9 cellular contexts compared by ENCODE assay signal in the genomic region with DNA sequence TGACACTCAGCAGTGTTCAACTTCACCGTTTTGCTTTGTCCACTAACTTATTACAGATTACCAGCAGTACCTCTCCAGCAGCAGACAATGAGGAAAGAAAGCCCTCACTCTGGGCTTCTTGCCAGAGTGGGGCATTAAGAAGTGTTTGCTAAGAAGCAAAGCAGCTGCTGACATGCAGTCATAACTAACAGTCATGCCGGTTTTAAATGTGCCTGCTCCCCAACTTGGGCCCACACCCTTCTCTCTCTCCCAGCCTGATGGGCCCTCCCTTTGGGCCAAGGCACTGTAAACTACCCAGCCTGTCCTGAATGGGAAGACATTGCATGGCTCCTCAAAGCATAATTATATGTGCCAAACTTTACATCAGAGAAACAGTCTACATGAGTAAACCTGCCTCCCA. TPM values are rescaled to one million over a fixed set of nuclear protein-coding genes. Genes with fewer than 3 reads are reported as not detected.
DNase-seq lines count a peak whose midpoint lies in the region; ATAC-seq and TF ChIP-seq lines count a peak whose summit lies in the region.
"Had no signal": no experiment of that assay in that cellular context is flagged by ENCODE, and none has a peak within 500 bp of the region (broad histone marks: within the 10 kb centered on the region; RNA-seq: fewer than 3 reads in every experiment).

No MANE protein-coding gene starts in this region.

- H3K4me3 ChIP-seq in astrocyte of the cerebellum (ENCODE audit: low read depth, low read length), result no peak overlapping the region
- H3K4me3 ChIP-seq in lung, result no peak overlapping the region

- peak; percentile 78 for DNase-seq in EH (ENCODE audit: low read depth)
- DNase-seq in NCI-H1048 (lab: John Stamatoyannopoulos, UW), result peak; percentile 3
- peak; percentile 63 for DNase-seq in astrocyte of the cerebellum (ENCODE audit: low read depth)
- peak; percentile 64 for DNase-seq in lung (ENCODE audit: low spot score)
- DNase-seq in activated CD4-positive, alpha-beta memory T cell treated with anti-CD3 and anti-CD28 coated beads, Interleukin-2, amount 10 ng/mL, durations not matched to agents 7 days and 5 days, result no peak
- no peak for DNase-seq in activated effector memory CD4-positive, alpha-beta T cell treated with anti-CD3 and anti-CD28 coated beads, Interleukin-2, amount 50 U/mL, for 16 hours
- DNase-seq in epidermal melanocyte (ENCODE audit: insufficient read length, low spot score), result no peak
- no peak for DNase-seq in stimulated activated CD4-positive, alpha-beta T cell treated with anti-CD3 and anti-CD28 coated beads, Interleukin-4, amount 100 ng/mL, for 4 hours
- DNase-seq: effector memory CD8-positive, alpha-beta T cell had no signal

- no peak overlapping the region for H3K4me3 Mint-ChIP-seq in activated CD4-positive, alpha-beta memory T cell treated with anti-CD3 and anti-CD28 coated beads, Interleukin-2, amount 10 ng/mL, durations not matched to agents 7 days and 5 days
- H3K4me3 Mint-ChIP-seq: effector memory CD8-positive, alpha-beta T cell had no signal

- H3K4me1 ChIP-seq in lung (ENCODE audit: control insufficient read depth in 2 of 2, insufficient read depth in 2 of 2, low read length in 2 of 2), result no peaks in the 10 kb centered on the region

- H3K36me3 ChIP-seq in lung (ENCODE audit: control insufficient read depth in 2 of 2, insufficient read depth in 2 of 2, low read length in 2 of 2), result no peaks in the 10 kb centered on the region

- H3K9me3 Mint-ChIP-seq in activated CD4-positive, alpha-beta memory T cell treated with anti-CD3 and anti-CD28 coated beads, Interleukin-2, amount 10 ng/mL, durations not matched to agents 7 days and 5 days, result peaks cover 8% of the 10 kb centered on the region

- CTCF ChIA-PET in activated CD4-positive, alpha-beta memory T cell treated with anti-CD3 and anti-CD28 coated beads, Interleukin-2, amount 10 ng/mL, durations not matched to agents 7 days and 5 days (lab: Charles Lee), result no interaction called here

- ATAC-seq in lung (ENCODE audit: insufficient read depth, low FRiP score), result peak; percentile 63
- ATAC-seq: effector memory CD8-positive, alpha-beta T cell had no signal

- no peak for TF ChIP-seq CTCF in astrocyte of the cerebellum (IDR thresholded peaks at IDR 0.05; ENCODE audit: low read depth, low read length, missing control alignments)
- no peak for TF ChIP-seq CTCF in lung (IDR thresholded peaks at IDR 0.05; ENCODE audit: control extremely low read depth, extremely low read depth)

- H3K27me3 ChIP-seq in lung (ENCODE audit: control insufficient read depth, insufficient read depth), result no peaks in the 10 kb centered on the region

- POLR2A ChIA-PET in activated CD4-positive, alpha-beta memory T cell treated with anti-CD3 and anti-CD28 coated beads, Interleukin-2, amount 10 ng/mL, durations not matched to agents 7 days and 5 days (lab: Charles Lee), result no interaction called here

- in situ Hi-C loops in astrocyte of the cerebellum (cut with HindIII; ENCODE audit: low sequenced_read_pairs), result no loop called here

- H3K27ac ChIP-seq in lung (ENCODE audit: low read depth in 1 of 2, low read length in 1 of 2), result no peak overlapping the region

- no peaks in the 10 kb centered on the region for H3K36me3 Mint-ChIP-seq in activated CD4-positive, alpha-beta memory T cell treated with anti-CD3 and anti-CD28 coated beads, Interleukin-2, amount 10 ng/mL, durations not matched to agents 7 days and 5 days (ENCODE audit: low read depth)

- no peaks in the 10 kb centered on the region for H3K4me1 Mint-ChIP-seq in activated CD4-positive, alpha-beta memory T cell treated with anti-CD3 and anti-CD28 coated beads, Interleukin-2, amount 10 ng/mL, durations not matched to agents 7 days and 5 days

- peaks cover 0 to 2% of the 10 kb centered on the region in 2 donors for H3K9me3 ChIP-seq in lung (ENCODE audit: control insufficient read depth in 2 of 2, insufficient read depth in 1 of 2, low read length in 1 of 2)

- no peak overlapping the region for H3K27ac Mint-ChIP-seq in activated CD4-positive, alpha-beta memory T cell treated with anti-CD3 and anti-CD28 coated beads, Interleukin-2, amount 10 ng/mL, durations not matched to agents 7 days and 5 days
- H3K27ac Mint-ChIP-seq: effector memory CD8-positive, alpha-beta T cell had no signal

- 11 to 23% methylated on average over 2 of the region's 2 CpGs for WGBS in lung, 2 donors

- no peaks in the 10 kb centered on the region for H3K27me3 Mint-ChIP-seq in activated CD4-positive, alpha-beta memory T cell treated with anti-CD3 and anti-CD28 coated beads, Interleukin-2, amount 10 ng/mL, durations not matched to agents 7 days and 5 days
- H3K27me3 Mint-ChIP-seq: effector memory CD8-positive, alpha-beta T cell had no signal

RNA-seq across cellular contexts. Expression of gene HHIP, which starts 54.6 kb away (rescaled TPM):
- 10 to 100 TPM; 86.5 to 93.9 TPM for total RNA-seq in lung
- 100 to 1,000 TPM in 1 of 2 donors, 10 to 100 TPM in 1; 11.6 to 116 TPM for polyA plus RNA-seq in lung
- not detected for total RNA-seq in activated CD4-positive, alpha-beta memory T cell treated with anti-CD3 and anti-CD28 coated beads, Interleukin-2, amount 10 ng/mL, durations not matched to agents 7 days and 5 days

Comparison
In these comparisons a context has a peak if more than half of its experiments do, and no peak if none do; other contexts are left out.
1. DNase-seq: peak in EH (single experiment), NCI-H1048 (single experiment), astrocyte of the cerebellum (single experiment) and lung (single experiment); none in activated CD4-positive, alpha-beta memory T cell treated with anti-CD3 and anti-CD28 coated beads, Interleukin-2, amount 10 ng/mL, durations not matched to agents 7 days and 5 days (single experiment), activated effector memory CD4-positive, alpha-beta T cell treated with anti-CD3 and anti-CD28 coated beads, Interleukin-2, amount 50 U/mL, for 16 hours (single experiment), epidermal melanocyte (single experiment) and stimulated activated CD4-positive, alpha-beta T cell treated with anti-CD3 and anti-CD28 coated beads, Interleukin-4, amount 100 ng/mL, for 4 hours (0 of 2).
2. RNA of gene HHIP, which starts 54.6 kb away (total RNA-seq): 86.5 to 93.9 TPM in lung; not detected in activated CD4-positive, alpha-beta memory T cell treated with anti-CD3 and anti-CD28 coated beads, Interleukin-2, amount 10 ng/mL, durations not matched to agents 7 days and 5 days; every median in the first group is over 10 times any median in the second.